In genomic region chr10:119408072-119408471, GRCh38 we compare ENCODE assay signal across 20 cellular contexts.
A peak's percentile ranks its signal among the peaks of the same experiment; 100 is the strongest.
DNase-seq lines count a peak whose midpoint lies in the region; ATAC-seq and TF ChIP-seq lines count a peak whose summit lies in the region.
"Had no signal": no experiment of that assay in that cellular context is flagged by ENCODE, and none has a peak within 500 bp of the region (broad histone marks: within the 10 kb centered on the region; RNA-seq: fewer than 3 reads in every experiment).

No MANE protein-coding gene starts in this region.

- 0 out of 3 replicates have a peak overlapping the region, but pooled peaks have one; percentile 49 for H2BK15ac ChIP-seq in IMR-90 (ENCODE audit: low read depth, low read length)

- DNase-seq in CD14-positive monocyte (ENCODE audit: low spot score) (no peak), IMR-90 (no peak), memory B cell (ENCODE audit: low spot score in 2 of 2) (no peak), stomach (no peak), DMS79 (lab: John Stamatoyannopoulos, UW) (no peak), COLO668 (lab: John Stamatoyannopoulos, UW; ENCODE audit: unreplicated experiment) (no peak), GM19238 (ENCODE audit: insufficient read length, low spot score) (no peak)
- DNase-seq: Calu3; CD8-positive, alpha-beta T cell; DMS153; GDM1; MG63; NCI-H1417; NCI-H1694 treated with DMSO at 0.1 percent for 48 hours; NCI-H446; NCI-H526 had no signal

- TF ChIP-seq RAD21 in IMR-90 (IDR thresholded peaks at IDR 0.05; ENCODE audit: low read length), result no peak

- BruUV-seq in IMR-90 (replicated peaks; lab: Mats Ljungman, UMichigan), result no TSS peak

- no peak overlapping the region for H3K18ac ChIP-seq in IMR-90 (ENCODE audit: low read depth, low read length)

- H3K4me3 Mint-ChIP-seq in CD14-positive monocyte (no peak overlapping the region), memory B cell (no peak overlapping the region)
- H3K4me3 Mint-ChIP-seq: CD8-positive, alpha-beta T cell had no signal

- no peak overlapping the region for H3K56ac ChIP-seq in IMR-90 (ENCODE audit: extremely low read depth, insufficient read depth, low read length)

- CTCF ChIA-PET in IMR-90 (lab: Yijun Ruan, JAX), result no interaction called here

- no peak for TF ChIP-seq POLR2A in IMR-90 (IDR thresholded peaks at IDR 0.05; ENCODE audit: low read depth, low read length)
- no peak for TF ChIP-seq POLR2A in stomach (IDR thresholded peaks at IDR 0.05)

- ATAC-seq in IMR-90 (ENCODE audit: low read depth), result no peak
- ATAC-seq in memory B cell (ENCODE audit: low read depth), result no peak
- ATAC-seq in HG03442 (IDR thresholded peaks at IDR 0.05; ENCODE audit: unreplicated experiment), result no peak
- ATAC-seq: CD8-positive, alpha-beta T cell; HCT116; K562 had no signal

- intact Hi-C loops in CD14-positive monocyte (cut with micrococcal nuclease), result loop anchor here in 1 of 2 donors (5.0 to 10.0 kb wide), 3 partner anchors 101 to 653 kb away; partner anchors contain the start of gene CACUL1
- intact Hi-C loops in IMR-90 (cut with micrococcal nuclease), result no loop called here
- intact Hi-C loops in stomach (cut with DNase I; ENCODE audit: low total_unique reads), result no loop called here

- WGBS in IMR-90 (ENCODE audit: extremely low coverage in 2 of 2, insufficient read length in 1 of 2), 2 experiments, result no CpG with 5 or more reads among the region's 4 CpGs
- 78 to 91% (median 83%) methylated on average over 4 of the region's 4 CpGs for WGBS in stomach, 5 donors

- H2AK5ac ChIP-seq in IMR-90 (ENCODE audit: low read depth, low read length), result peak overlapping the region; percentile 92; the same call in 1 of the 2 replicates

- H3K36me3 ChIP-seq in IMR-90 (ENCODE audit: control insufficient read depth, insufficient read depth, low read length) (peaks cover 32% of the 10 kb centered on the region; the same call in 1 of the 2 replicates), stomach (peaks cover 0 to 8% (median 0%) of the 10 kb centered on the region in 4 donors)
- H3K36me3 ChIP-seq: BLaER1, MG63 had no signal

- H3K4ac ChIP-seq in IMR-90 (ENCODE audit: low read depth, low read length), result peak overlapping the region; percentile 69; the same call in 1 of the 2 replicates

- H3K27ac ChIP-seq in IMR-90 (ENCODE audit: insufficient read depth, low read length) (no peak overlapping the region), stomach (peak overlapping the region in 3 of 5 donors; percentile 62 to 88 (median 80))
- H3K27ac ChIP-seq: BLaER1 had no signal

- H4K91ac ChIP-seq in IMR-90 (ENCODE audit: insufficient read depth, low read depth, low read length), result no peak overlapping the region

- H3K4me1 ChIP-seq in IMR-90 (ENCODE audit: control insufficient read depth, insufficient read depth, low read length) (peaks cover 36% of the 10 kb centered on the region), stomach (peaks cover 12 to 66% (median 23%) of the 10 kb centered on the region in 4 donors)

- H3K36me3 Mint-ChIP-seq in CD14-positive monocyte (peaks cover 13 to 20% of the 10 kb centered on the region in 2 donors), memory B cell (peaks cover 7% of the 10 kb centered on the region)

- TF ChIP-seq CTCF in CD14-positive monocyte (IDR thresholded peaks at IDR 0.05) (no peak), IMR-90 (conservative IDR thresholded peaks at IDR 0.05; ENCODE audit: low read depth, low read length) (no peak), stomach (IDR thresholded peaks at IDR 0.05) (no peak)

- H3K4me3 ChIP-seq in IMR-90 (ENCODE audit: insufficient read depth, low read depth, low read length) (no peak overlapping the region), stomach (no peak overlapping the region)
- H3K4me3 ChIP-seq: BLaER1, K562, MG63 had no signal

- H2BK5ac ChIP-seq in IMR-90 (ENCODE audit: low read depth, low read length, poor library complexity, severe bottlenecking), result no peak overlapping the region

- H2BK120ac ChIP-seq in IMR-90 (ENCODE audit: low read depth, low read length), result peak overlapping the region; percentile 85; the same call in 1 of the 2 replicates

- POLR2A ChIA-PET in IMR-90 (lab: Charles Lee; ENCODE audit: unreplicated experiment), result no interaction called here

- H3K9me3 Mint-ChIP-seq in CD14-positive monocyte, result no peaks in the 10 kb centered on the region
- H3K9me3 Mint-ChIP-seq in memory B cell, result no peaks in the 10 kb centered on the region
- H3K9me3 Mint-ChIP-seq: CD8-positive, alpha-beta T cell had no signal

- peaks cover 23 to 79% of the 10 kb centered on the region in 2 experiments for H3K79me1 ChIP-seq in IMR-90 (ENCODE audit: low read depth in 1 of 2, low read length in 2 of 2)

- H3K9me3 ChIP-seq in IMR-90 (ENCODE audit: control insufficient read depth, insufficient read depth, low read length), result no peaks in the 10 kb centered on the region
- no peaks in the 10 kb centered on the region for H3K9me3 ChIP-seq in stomach
- H3K9me3 ChIP-seq: BLaER1, MG63 had no signal

- H3K27ac Mint-ChIP-seq in CD14-positive monocyte (peak overlapping the region; percentile 89 to 97 (median 94)), memory B cell (peak overlapping the region; percentile 63)
- H3K27ac Mint-ChIP-seq: CD8-positive, alpha-beta T cell had no signal

- peaks cover 15% of the 10 kb centered on the region for H3K9me1 ChIP-seq in IMR-90 (ENCODE audit: insufficient read depth, low read length)

- H3K9ac ChIP-seq in IMR-90 (ENCODE audit: low read depth, low read length), result no peak overlapping the region
- H3K9ac ChIP-seq: BLaER1 had no signal

- peak overlapping the region; percentile 83; the same call in 1 of the 2 replicates for H2BK20ac ChIP-seq in IMR-90 (ENCODE audit: low read depth, low read length)

- H3K27me3 Mint-ChIP-seq in CD14-positive monocyte (ENCODE audit: low read depth in 3 of 3), result peaks cover 0 to 6% (median 0%) of the 10 kb centered on the region in 3 donors
- H3K27me3 Mint-ChIP-seq in memory B cell, result no peaks in the 10 kb centered on the region

- 0 out of 2 replicates have a peak overlapping the region, but pooled peaks have one; percentile 60 for H3K14ac ChIP-seq in IMR-90 (replicated peaks; ENCODE audit: low read depth, low read length)

- H4K20me1 ChIP-seq in IMR-90 (ENCODE audit: insufficient read depth, low read length), result no peaks in the 10 kb centered on the region
- H4K20me1 ChIP-seq: BLaER1 had no signal

- H3K4me1 Mint-ChIP-seq in CD14-positive monocyte (peaks cover 57% of the 10 kb centered on the region), memory B cell (peaks cover 11% of the 10 kb centered on the region)

- dilution Hi-C loops in IMR-90 (cut with HindIII; ENCODE audit: low sequenced_read_pairs, unreplicated experiment), result no loop called here

- H4K8ac ChIP-seq in IMR-90 (ENCODE audit: low read depth in 2 of 2, low read length in 2 of 2), result peak overlapping the region; percentile 82 to 84

- no peak for TF ChIP-seq EP300 in stomach (IDR thresholded peaks at IDR 0.05)

- no peak overlapping the region for H2AK9ac ChIP-seq in IMR-90 (replicated peaks; ENCODE audit: low read depth, low read length, poor library complexity)

- no peak overlapping the region for H2AFZ ChIP-seq in IMR-90 (replicated peaks; ENCODE audit: low read length, poor library complexity)

- in situ Hi-C loops in IMR-90 (cut with MboI; ENCODE audit: low sequenced_read_pairs), result no loop called here

- H3K27me3 ChIP-seq in IMR-90 (ENCODE audit: control insufficient read depth, insufficient read depth, low read length), result no peaks in the 10 kb centered on the region
- no peaks in the 10 kb centered on the region for H3K27me3 ChIP-seq in stomach
- H3K27me3 ChIP-seq: BLaER1, MG63 had no signal

- no peak overlapping the region for H3K4me2 ChIP-seq in IMR-90 (ENCODE audit: low read depth, low read length)

- H3K23ac ChIP-seq in IMR-90 (ENCODE audit: low read depth, low read length), result no peak overlapping the region

- no peak overlapping the region for H4K5ac ChIP-seq in IMR-90 (ENCODE audit: low read depth, low read length)

TF ChIP-seq in IMR-90, 13 proteins besides CTCF, POLR2A, EP300 and RAD21:
- no peak for TF ChIP-seq ELK1 (IDR thresholded peaks at IDR 0.05; ENCODE audit: borderline replicate concordance, low read depth, low read length)
TF ChIP-seq in IMR-90: peak in this region for 0.
